ENCODE assay signal across 23 cellular contexts in genomic region chr6:148339766-148340165, GRCh38.
"Had no signal": no experiment of that assay in that cellular context is flagged by ENCODE, and none has a peak within 500 bp of the region (broad histone marks: within the 10 kb centered on the region; RNA-seq: fewer than 3 reads in every experiment).

No MANE protein-coding gene starts in this region.

- H3K36me3 ChIP-seq: colonic mucosa, esophagus muscularis mucosa, esophagus squamous epithelium, gastrocnemius medialis, gastroesophageal sphincter, heart left ventricle, heart right ventricle had no signal

- H3K27me3 ChIP-seq: colonic mucosa, esophagus muscularis mucosa, foreskin keratinocyte, gastroesophageal sphincter, heart left ventricle had no signal

- H3K9me3 ChIP-seq: colonic mucosa, esophagus muscularis mucosa, esophagus squamous epithelium, gastrocnemius medialis, gastroesophageal sphincter, heart left ventricle, heart right ventricle had no signal

- H3K27ac Mint-ChIP-seq: dendritic cell treated with granulocyte-macrophage colony-stimulating factor and Interleukin-4, amounts not matched to agents 40 ng/mL and 50 ng/mL, for 4 days; effector memory CD8-positive, alpha-beta T cell; endodermal cell had no signal

- DNase-seq: colonic mucosa; cortex of kidney; dorsolateral prefrontal cortex; effector CD4-positive, alpha-beta T cell; effector CD8-positive, alpha-beta T cell; effector memory CD4-positive, alpha-beta T cell; effector memory CD8-positive, alpha-beta T cell; endodermal cell; erythroblast; esophagus squamous epithelium; foreskin fibroblast; foreskin keratinocyte; foreskin melanocyte; gastrocnemius medialis; glutamatergic neuron; head of caudate nucleus; heart left ventricle; heart right ventricle had no signal

- H3K4me1 ChIP-seq: colonic mucosa had no signal

- H3K4me3 ChIP-seq: colonic mucosa, coronary artery, dorsolateral prefrontal cortex, esophagus muscularis mucosa, esophagus squamous epithelium, gastrocnemius medialis, gastroesophageal sphincter, heart left ventricle, heart right ventricle had no signal

- H3K9me3 Mint-ChIP-seq: dendritic cell treated with granulocyte-macrophage colony-stimulating factor and Interleukin-4, amounts not matched to agents 40 ng/mL and 50 ng/mL, for 4 days; effector memory CD8-positive, alpha-beta T cell; endodermal cell had no signal

- H3K4me3 Mint-ChIP-seq: dendritic cell treated with granulocyte-macrophage colony-stimulating factor and Interleukin-4, amounts not matched to agents 40 ng/mL and 50 ng/mL, for 4 days; effector memory CD8-positive, alpha-beta T cell; endodermal cell had no signal

- H3K27ac ChIP-seq: colonic mucosa, coronary artery, dorsolateral prefrontal cortex, epithelial cell of prostate, esophagus muscularis mucosa, esophagus squamous epithelium, foreskin keratinocyte, gastroesophageal sphincter, heart left ventricle had no signal
